ENCODE assay signal across 8 cellular contexts in genomic region chr1:150293433-150294253, GRCh38. TPM values are rescaled to one million over a fixed set of nuclear protein-coding genes. Genes with fewer than 3 reads are reported as not detected.
A peak's percentile ranks its signal among the peaks of the same experiment; 100 is the strongest.
DNase-seq lines count a peak whose midpoint lies in the region; ATAC-seq and TF ChIP-seq lines count a peak whose summit lies in the region.

Gene MRPS21 (plus strand): TSS chr1:150293861. CDS start chr1:150294367, 506 bp downstream.

- no peak for TF ChIP-seq CTCF in BJ (IDR thresholded peaks at IDR 0.05; ENCODE audit: insufficient read depth, low read depth, low read length)

- POLR2A ChIA-PET in BJ (lab: Charles Lee), result no interaction called here

- DNase-seq in BJ (ENCODE audit: low read depth), result no peak
- peak; percentile 95 for DNase-seq in NCI-H526 treated with DMSO at 0.1 percent for 48 hours (lab: John Stamatoyannopoulos, UW)
- DNase-seq in activated CD4-positive, alpha-beta T cell treated with anti-CD3 and anti-CD28 coated beads for 48 hours, result peak; percentile 92
- peak; percentile 69 to 77 for DNase-seq in stimulated activated CD4-positive, alpha-beta T cell treated with anti-CD3 and anti-CD28 coated beads, Interleukin-1b, Interleukin-23, amount 100 ng/mL, for 4 hours (ENCODE audit: low read depth in 2 of 2)

- peak within 1 kb of the TSS; percentile 80 for H3K27ac ChIP-seq in cingulate gyrus (ENCODE audit: low read depth, low read length)
- H3K27ac ChIP-seq in layer of hippocampus (ENCODE audit: low read depth, low read length), result peak within 1 kb of the TSS; percentile 74

- ATAC-seq in GM19328 (IDR thresholded peaks at IDR 0.05; ENCODE audit: unreplicated experiment) (peak; percentile 93), HG03469 (IDR thresholded peaks at IDR 0.05; ENCODE audit: unreplicated experiment) (peak; percentile 79)

- peak within 1 kb of the TSS; percentile 72 for H3K4me3 ChIP-seq in BJ (ENCODE audit: low read depth, low read length)

- no peaks in the 10 kb centered on the region for H3K27me3 ChIP-seq in BJ (ENCODE audit: control insufficient read depth, insufficient read depth, low read length)
- H3K27me3 ChIP-seq in layer of hippocampus (ENCODE audit: control insufficient read depth, insufficient read depth, low read length), result no peaks in the 10 kb centered on the region

- H3K36me3 ChIP-seq in BJ (ENCODE audit: control insufficient read depth, insufficient read depth, low read length), result peaks cover 3% of the 10 kb centered on the region; the same call in 1 of the 2 replicates

- CTCF ChIA-PET in BJ (lab: Yijun Ruan, JAX), result no interaction called here

RNA-seq across cellular contexts. Expression of gene MRPS21, which starts in this region (rescaled TPM):
- 30.5 and 69.2 TPM in 2 replicates for polyA plus RNA-seq in BJ (2011; rRNA removed)
- polyA minus RNA-seq in BJ (2011; rRNA and poly(A)+ RNA removed), result 8.9 and 13.8 TPM in 2 replicates
